Comparison of ENCODE assay signal across 8 cellular contexts in genomic region chr12:10673660-10674384, GRCh38. TPM values are rescaled to one million over a fixed set of nuclear protein-coding genes. Genes with fewer than 3 reads are reported as not detected.
DNase-seq lines count a peak whose midpoint lies in the region; ATAC-seq and TF ChIP-seq lines count a peak whose summit lies in the region.

Gene STYK1 (minus strand): TSS chr12:10674052. CDS start chr12:10634618, 39,434 bp downstream.

- peak; percentile 35; the same call in 1 of the 2 replicates for TF ChIP-seq EP300 in Ishikawa (IDR thresholded peaks at IDR 0.05; ENCODE audit: borderline replicate concordance)
- TF ChIP-seq EP300 in transverse colon (IDR thresholded peaks at IDR 0.05; ENCODE audit: low read depth): no peak

- H3K18ac ChIP-seq in trophoblast cell (ENCODE audit: low read length): no peak within 1 kb of the TSS

- no CpG with 5 or more reads among the region's 35 CpGs for WGBS in trophoblast cell (ENCODE audit: extremely low coverage, insufficient coverage, insufficient read length)
- 6 to 15% methylated on average over 5 to 23 of the region's 35 CpGs for WGBS in transverse colon (ENCODE audit: low coverage in 1 of 2), 2 donors

- H4K8ac ChIP-seq in trophoblast cell (ENCODE audit: low read depth, low read length): peak within 1 kb of the TSS; percentile 2

- TF ChIP-seq POLR2A in transverse colon (IDR thresholded peaks at IDR 0.05): peak; percentile 84

- H2BK12ac ChIP-seq in trophoblast cell (ENCODE audit: low read length): no peak within 1 kb of the TSS

- in situ Hi-C loops in SK-MEL-5 (cut with HindIII; ENCODE audit: low pct_unique_long_range_greater_than_20kb, low sequenced_read_pairs) (no loop called here), transverse colon (cut with MboI; ENCODE audit: low pct_ligation_motif_present in 1 of 4, low pct_unique_long_range_greater_than_20kb in 1 of 4, low sequenced_read_pairs in 3 of 4) (no loop called here)

- H2BK120ac ChIP-seq in trophoblast cell (ENCODE audit: insufficient read depth, low read length, poor library complexity): no peak within 1 kb of the TSS

- H3K27me3 ChIP-seq in trophoblast cell (ENCODE audit: insufficient read depth, low read length): no peaks in the 10 kb centered on the region
- H3K27me3 ChIP-seq in transverse colon: peaks cover 14% of the 10 kb centered on the region

- DNase-seq in AG08396 (ENCODE audit: low spot score) (peak; percentile 70), SK-MEL-5 (ENCODE audit: low read depth, low spot score) (peak; percentile 49), cardiac septum (ENCODE audit: low spot score) (peak; percentile 75), trophoblast cell (peak; percentile 92 to 97), transverse colon (peak; percentile 90)
- peak; percentile 69 for DNase-seq in activated naive CD4-positive, alpha-beta T cell treated with anti-CD3 and anti-CD28 coated beads, Interleukin-2, amount 50 U/mL, for 16 hours

- peak within 1 kb of the TSS; percentile 81 for H2AFZ ChIP-seq in trophoblast cell (ENCODE audit: insufficient read depth, low read length, poor library complexity)

- H2AK5ac ChIP-seq in trophoblast cell (ENCODE audit: low read length): no peak within 1 kb of the TSS

- H3K79me1 ChIP-seq in trophoblast cell (ENCODE audit: low read length): no peaks in the 10 kb centered on the region

- no peak within 1 kb of the TSS for H2BK5ac ChIP-seq in trophoblast cell (ENCODE audit: low read depth, low read length, poor library complexity)

- H3K4me3 ChIP-seq in trophoblast cell (ENCODE audit: low read depth, low read length) (peak within 1 kb of the TSS; percentile 77), transverse colon (peak within 1 kb of the TSS; percentile 7 to 56 (median 36))

- TF ChIP-seq RAD21 in Ishikawa (IDR thresholded peaks at IDR 0.05; ENCODE audit: low read depth): peak; percentile 95

- H3K4ac ChIP-seq in trophoblast cell (ENCODE audit: low read depth, low read length): no peak within 1 kb of the TSS

- peak within 1 kb of the TSS; percentile 48 for H4K91ac ChIP-seq in trophoblast cell (ENCODE audit: low read depth, low read length)

- H3K4me2 ChIP-seq in trophoblast cell (ENCODE audit: low read length): peak within 1 kb of the TSS; percentile 53

- H3K36me3 ChIP-seq in trophoblast cell (ENCODE audit: control insufficient read depth in 1 of 2, insufficient read depth in 2 of 2, low read length in 2 of 2) (no peaks in the 10 kb centered on the region), transverse colon (no peaks in the 10 kb centered on the region)

- no peaks in the 10 kb centered on the region for H3K79me2 ChIP-seq in trophoblast cell (ENCODE audit: control insufficient read depth, insufficient read depth, low read length, poor library complexity)

- H4K12ac ChIP-seq in trophoblast cell (ENCODE audit: low read depth, low read length): peak within 1 kb of the TSS; percentile 2

- no peaks in the 10 kb centered on the region for H3K4me1 ChIP-seq in trophoblast cell (ENCODE audit: control insufficient read depth in 1 of 2, insufficient read depth in 2 of 2, low read length in 2 of 2)
- peaks cover 0 to 14% (median 1%) of the 10 kb centered on the region in 4 donors for H3K4me1 ChIP-seq in transverse colon

- no peak within 1 kb of the TSS for H3K23ac ChIP-seq in trophoblast cell (ENCODE audit: low read length)

- no peak within 1 kb of the TSS for H3K14ac ChIP-seq in trophoblast cell (ENCODE audit: low read length)

- H3K9me3 ChIP-seq in trophoblast cell (ENCODE audit: insufficient read depth, low read depth, low read length): no peaks in the 10 kb centered on the region
- H3K9me3 ChIP-seq in transverse colon: no peaks in the 10 kb centered on the region

- intact Hi-C loops in cardiac septum (cut with DNase I): loop anchor here (2.0 kb wide), 1 partner anchor 73 kb away; no protein-coding TSS in a partner anchor
- intact Hi-C loops in transverse colon (cut with DNase I; ENCODE audit: low total_unique reads): no loop called here

- H3K27ac ChIP-seq in trophoblast cell (ENCODE audit: low read depth, low read length): no peak within 1 kb of the TSS
- H3K27ac ChIP-seq in transverse colon: peak within 1 kb of the TSS; percentile 77 to 86 (median 83)

- TF ChIP-seq CTCF in transverse colon (IDR thresholded peaks at IDR 0.05): peak; percentile 82 to 95 (median 86)

- H3K9ac ChIP-seq in trophoblast cell (ENCODE audit: low read length): no peak within 1 kb of the TSS

- ATAC-seq in GM19043 (IDR thresholded peaks at IDR 0.05; ENCODE audit: low read depth, unreplicated experiment): peak; percentile 67

TF ChIP-seq in Ishikawa, 13 proteins besides CTCF, POLR2A, EP300 and RAD21:
- TF ChIP-seq EGR1 (IDR thresholded peaks at IDR 0.05) (no peak), TEAD4 (IDR thresholded peaks at IDR 0.05) (peak; percentile 22; the same call in 1 of the 2 replicates), REST (IDR thresholded peaks at IDR 0.05; ENCODE audit: low read depth) (no peak), YY1 (IDR thresholded peaks at IDR 0.05; ENCODE audit: low read depth) (peak; percentile 82), NFIC (IDR thresholded peaks at IDR 0.05) (0 out of 2 replicates have a peak, but pooled peaks have one; percentile 53), ZBTB7A (IDR thresholded peaks at IDR 0.05; ENCODE audit: low read depth) (0 out of 2 replicates have a peak, but pooled peaks have one; percentile 48), FOXM1 (IDR thresholded peaks at IDR 0.05; ENCODE audit: borderline replicate concordance, low read depth) (peak; percentile 26; the same call in 1 of the 2 replicates), TCF12 (IDR thresholded peaks at IDR 0.05; ENCODE audit: low read depth) (no peak), TAF1 (IDR thresholded peaks at IDR 0.05; ENCODE audit: low read depth) (peak; percentile 60), USF1 (IDR thresholded peaks at IDR 0.05) (no peak), CREB1 (IDR thresholded peaks at IDR 0.05; ENCODE audit: low read depth) (no peak), CEBPB (IDR thresholded peaks at IDR 0.05) (peak; percentile 39; the same call in 1 of the 2 replicates), MAX (IDR thresholded peaks at IDR 0.05) (peak; percentile 75)

RNA-seq across cellular contexts. Expression of gene STYK1, which starts in this region (rescaled TPM):
- total RNA-seq in SK-MEL-5 (2014; rRNA removed; shearing (Covaris generic)): 0.05 TPM in 1 of 2 replicates, not detected in the other
- 0.06 TPM in 2 replicates for polyA plus RNA-seq in SK-MEL-5 (2015; cell fraction: cytosol; rRNA removed)
- polyA plus RNA-seq in SK-MEL-5 (2015; cell fraction: nucleus; rRNA removed): not detected in 2 replicates
- total RNA-seq in cardiac septum (0.16 TPM), transverse colon (10 to 100 TPM in 3 of 4 donors, 1 to 10 TPM in 1; 8.4 to 41.6 (median 19.2) TPM)
- 1.7 and 1.8 TPM in 2 replicates for polyA plus RNA-seq in trophoblast cell (2013)

Comparison
In these comparisons a context has a peak if more than half of its experiments do, and no peak if none do; other contexts are left out.
1. Peak in DNase-seq in SK-MEL-5; RNA of the gene not detected or under 1 TPM.
2. Peak in DNase-seq in cardiac septum; RNA of the gene not detected or under 1 TPM.